ENCODE assay signal across 2 cellular contexts in genomic region chr1:154603317-154603716, GRCh38.
TF ChIP-seq lines count a peak whose summit lies in the region.

No MANE protein-coding gene starts in this region.

TF ChIP-seq in HepG2, 621 proteins besides CTCF, POLR2A, EP300 and RAD21:
- no peak for TF ChIP-seq ZFP41 (CRISPR knock-in tag; IDR thresholded peaks at IDR 0.05; ENCODE audit: borderline replicate concordance)
- no peak for TF ChIP-seq PHF21A (CRISPR knock-in tag; IDR thresholded peaks at IDR 0.05)
- TF ChIP-seq ZNF468 (CRISPR knock-in tag; IDR thresholded peaks at IDR 0.05) = no peak
- TF ChIP-seq RBM22 (optimal IDR thresholded peaks at IDR 0.05; ENCODE audit: low read length) = peak; percentile 15
- no peak for TF ChIP-seq HNRNPUL1 (IDR thresholded peaks at IDR 0.05; ENCODE audit: low read depth, low read length)

TF ChIP-seq in WTC11, 78 proteins besides CTCF, POLR2A, EP300 and RAD21:
- no peak for TF ChIP-seq ZNF219 (CRISPR knock-in tag; IDR thresholded peaks at IDR 0.05; ENCODE audit: borderline replicate concordance)
- TF ChIP-seq SOX15 (CRISPR knock-in tag; IDR thresholded peaks at IDR 0.05) = no peak
